1 cellular context compared by ENCODE assay signal in the genomic region with DNA sequence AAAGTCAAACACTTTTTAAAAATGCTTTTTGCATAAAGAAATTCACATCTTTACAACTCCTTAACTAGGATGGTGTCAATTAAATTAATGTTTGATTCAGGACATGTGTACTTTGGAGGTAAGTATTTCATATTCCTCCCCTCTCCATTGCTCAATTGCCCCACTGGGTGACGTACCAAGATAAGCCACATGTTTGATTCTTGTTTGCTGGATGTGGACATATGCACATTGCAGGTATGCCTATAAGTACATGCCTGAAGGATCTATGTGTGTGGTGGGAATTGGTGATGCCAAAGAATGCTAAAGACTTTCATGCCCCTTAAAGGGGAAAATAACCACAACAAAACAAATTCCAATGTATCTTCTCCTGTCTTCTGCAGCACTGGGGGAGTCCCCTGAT.
TF ChIP-seq lines count a peak whose summit lies in the region.

No MANE protein-coding gene starts in this region.

TF ChIP-seq in IMR-90, 13 proteins besides CTCF, POLR2A, EP300 and RAD21 (continued from another document):
- TF ChIP-seq, protein P1, sequence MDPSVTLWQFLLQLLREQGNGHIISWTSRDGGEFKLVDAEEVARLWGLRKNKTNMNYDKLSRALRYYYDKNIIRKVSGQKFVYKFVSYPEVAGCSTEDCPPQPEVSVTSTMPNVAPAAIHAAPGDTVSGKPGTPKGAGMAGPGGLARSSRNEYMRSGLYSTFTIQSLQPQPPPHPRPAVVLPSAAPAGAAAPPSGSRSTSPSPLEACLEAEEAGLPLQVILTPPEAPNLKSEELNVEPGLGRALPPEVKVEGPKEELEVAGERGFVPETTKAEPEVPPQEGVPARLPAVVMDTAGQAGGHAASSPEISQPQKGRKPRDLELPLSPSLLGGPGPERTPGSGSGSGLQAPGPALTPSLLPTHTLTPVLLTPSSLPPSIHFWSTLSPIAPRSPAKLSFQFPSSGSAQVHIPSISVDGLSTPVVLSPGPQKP (IDR thresholded peaks at IDR 0.05; ENCODE audit: borderline replicate concordance, low read depth, low read length): no peak
